Comparison of ENCODE assay signal across 26 cellular contexts in the genomic region with DNA sequence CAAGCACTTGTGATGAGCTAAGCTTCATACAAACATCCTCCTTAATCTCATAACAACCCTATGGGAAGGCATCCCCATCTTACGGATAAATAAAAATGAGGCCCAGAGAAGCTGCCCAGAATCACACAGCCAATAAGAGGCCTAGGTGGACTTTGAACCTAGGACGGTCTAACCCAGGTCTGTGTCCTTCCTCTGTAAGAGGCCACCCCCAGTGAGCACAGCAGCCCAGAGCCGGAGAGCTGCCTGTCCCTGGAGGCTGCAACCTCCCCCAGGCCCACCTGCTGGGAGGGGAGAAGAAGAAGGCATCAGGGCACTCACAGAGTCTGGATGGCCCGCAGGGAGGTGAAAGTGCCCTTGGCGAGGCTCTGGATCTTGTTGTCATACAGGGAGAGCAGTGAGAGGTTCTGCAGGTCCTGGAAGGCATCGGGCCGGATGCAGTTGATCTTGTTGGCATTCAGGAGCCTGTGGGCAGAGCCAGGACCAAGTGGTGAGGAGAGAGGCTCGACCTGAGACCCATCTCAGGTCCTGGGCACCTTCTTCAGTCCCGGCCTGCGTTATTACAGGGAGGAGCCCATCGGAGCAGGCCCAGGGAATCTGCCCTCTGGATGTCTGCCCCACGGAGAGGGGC.
"Had no signal": no experiment of that assay in that cellular context is flagged by ENCODE, and none has a peak within 500 bp of the region (broad histone marks: within the 10 kb centered on the region; RNA-seq: fewer than 3 reads in every experiment).

No MANE protein-coding gene starts in this region.

- H2AFZ ChIP-seq: hepatocyte had no signal

- H3K4me1 Mint-ChIP-seq: naive thymus-derived CD8-positive, alpha-beta T cell; nephron; neural crest cell; stimulated activated memory B cell treated with anti-CD40 and anti-IgM and Interleukin-4, amounts not matched to agents 10 μg/mL and 1 μg/mL and 100 μg/mL, for 72 hours had no signal

- ATAC-seq: heart right ventricle; left colon; left lung; lower lobe of right lung; naive thymus-derived CD8-positive, alpha-beta T cell; sciatic nerve; stimulated activated memory B cell treated with anti-CD40 and anti-IgM and Interleukin-4, amounts not matched to agents 10 μg/mL and 1 μg/mL and 100 μg/mL, for 72 hours had no signal

- H3K27me3 ChIP-seq: heart right ventricle, hepatocyte, left lung, ovary, right atrium auricular region, tibial artery, uterus had no signal

- FAIRE-seq: keratinocyte had no signal

- H3K27ac Mint-ChIP-seq: naive thymus-derived CD8-positive, alpha-beta T cell; nephron; progenitor cell of endocrine pancreas; stimulated activated memory B cell treated with anti-CD40 and anti-IgM and Interleukin-4, amounts not matched to agents 10 μg/mL and 1 μg/mL and 100 μg/mL, for 72 hours had no signal

- H3K4me2 ChIP-seq: hepatocyte had no signal

- H3K4me3 Mint-ChIP-seq: naive thymus-derived CD8-positive, alpha-beta T cell; nephron; neural crest cell; stimulated activated memory B cell treated with anti-CD40 and anti-IgM and Interleukin-4, amounts not matched to agents 10 μg/mL and 1 μg/mL and 100 μg/mL, for 72 hours had no signal

- H3K36me3 ChIP-seq: heart right ventricle, left lung, lower lobe of right lung, neutrophil, ovary, right atrium auricular region, suprapubic skin, thoracic aorta, tibial artery, uterus had no signal

- H3K79me2 ChIP-seq: hepatocyte had no signal

- H3K9me3 Mint-ChIP-seq: naive thymus-derived CD8-positive, alpha-beta T cell; nephron had no signal

- H3K9me3 ChIP-seq: heart right ventricle, left lung, lower lobe of right lung, neutrophil, ovary, right atrium auricular region, suprapubic skin, thoracic aorta, tibial artery, uterus had no signal

- H3K27ac ChIP-seq: heart right ventricle, hepatocyte, left lung, lower lobe of right lung, neutrophil, ovary, right atrium auricular region, skin epidermis, suprapubic skin, thoracic aorta, tibial artery, uterus had no signal

- H3K36me3 Mint-ChIP-seq: naive thymus-derived CD8-positive, alpha-beta T cell; stimulated activated memory B cell treated with anti-CD40 and anti-IgM and Interleukin-4, amounts not matched to agents 10 μg/mL and 1 μg/mL and 100 μg/mL, for 72 hours had no signal

- H3K4me3 ChIP-seq: heart right ventricle, hepatocyte, left lung, lower lobe of right lung, ovary, right atrium auricular region, skin epidermis, suprapubic skin, thoracic aorta, tibial artery, uterus had no signal

- DNase-seq: heart right ventricle; left colon; left lung; lower lobe of right lung; mammary epithelial cell; mesenchymal stem cell; naive thymus-derived CD8-positive, alpha-beta T cell; occipital lobe; ovary; stimulated activated CD4-positive, alpha-beta T cell treated with anti-CD3 and anti-CD28 coated beads, Interleukin-4, amount 100 ng/mL, for 24 hours; stimulated activated naive CD4-positive, alpha-beta T cell treated with Interleukin-2 at 50 U/mL for 16 hours; tibial artery; trophoblast cell; uterus had no signal

- H3K4me1 ChIP-seq: heart right ventricle, left lung, lower lobe of right lung, right atrium auricular region, suprapubic skin, uterus had no signal
